8 cellular contexts compared by ENCODE assay signal in genomic region chr19:7595466-7596133, GRCh38. TPM values are rescaled to one million over a fixed set of nuclear protein-coding genes. Genes with fewer than 3 reads are reported as not detected.
DNase-seq lines count a peak whose midpoint lies in the region; ATAC-seq and TF ChIP-seq lines count a peak whose summit lies in the region.

A gene with protein sequence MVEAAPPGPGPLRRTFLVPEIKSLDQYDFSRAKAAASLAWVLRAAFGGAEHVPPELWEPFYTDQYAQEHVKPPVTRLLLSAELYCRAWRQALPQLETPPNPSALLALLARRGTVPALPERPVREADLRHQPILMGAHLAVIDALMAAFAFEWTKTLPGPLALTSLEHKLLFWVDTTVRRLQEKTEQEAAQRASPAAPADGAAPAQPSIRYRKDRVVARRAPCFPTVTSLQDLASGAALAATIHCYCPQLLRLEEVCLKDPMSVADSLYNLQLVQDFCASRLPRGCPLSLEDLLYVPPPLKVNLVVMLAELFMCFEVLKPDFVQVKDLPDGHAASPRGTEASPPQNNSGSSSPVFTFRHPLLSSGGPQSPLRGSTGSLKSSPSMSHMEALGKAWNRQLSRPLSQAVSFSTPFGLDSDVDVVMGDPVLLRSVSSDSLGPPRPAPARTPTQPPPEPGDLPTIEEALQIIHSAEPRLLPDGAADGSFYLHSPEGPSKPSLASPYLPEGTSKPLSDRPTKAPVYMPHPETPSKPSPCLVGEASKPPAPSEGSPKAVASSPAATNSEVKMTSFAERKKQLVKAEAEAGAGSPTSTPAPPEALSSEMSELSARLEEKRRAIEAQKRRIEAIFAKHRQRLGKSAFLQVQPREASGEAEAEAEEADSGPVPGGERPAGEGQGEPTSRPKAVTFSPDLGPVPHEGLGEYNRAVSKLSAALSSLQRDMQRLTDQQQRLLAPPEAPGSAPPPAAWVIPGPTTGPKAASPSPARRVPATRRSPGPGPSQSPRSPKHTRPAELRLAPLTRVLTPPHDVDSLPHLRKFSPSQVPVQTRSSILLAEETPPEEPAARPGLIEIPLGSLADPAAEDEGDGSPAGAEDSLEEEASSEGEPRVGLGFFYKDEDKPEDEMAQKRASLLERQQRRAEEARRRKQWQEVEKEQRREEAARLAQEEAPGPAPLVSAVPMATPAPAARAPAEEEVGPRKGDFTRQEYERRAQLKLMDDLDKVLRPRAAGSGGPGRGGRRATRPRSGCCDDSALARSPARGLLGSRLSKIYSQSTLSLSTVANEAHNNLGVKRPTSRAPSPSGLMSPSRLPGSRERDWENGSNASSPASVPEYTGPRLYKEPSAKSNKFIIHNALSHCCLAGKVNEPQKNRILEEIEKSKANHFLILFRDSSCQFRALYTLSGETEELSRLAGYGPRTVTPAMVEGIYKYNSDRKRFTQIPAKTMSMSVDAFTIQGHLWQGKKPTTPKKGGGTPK (plus strand): TSS chr19:7595863. CDS start chr19:7596003, 140 bp downstream.

- peak within 1 kb of the TSS; percentile 30 for H3K4me3 Mint-ChIP-seq in T-helper 1 cell treated with Interleukin-12 subunit alpha and Interleukin-12 subunit beta and Interleukin-4 antibody, amounts not matched to agents 30 μg/mL and 1 μg/mL, for 36 hours
- peak within 1 kb of the TSS; percentile 76 to 86 for H3K4me3 Mint-ChIP-seq in stimulated activated naive CD8-positive, alpha-beta T cell treated with anti-CD3 and anti-CD28 coated beads, Interleukin-15, amount 100 ng/mL, for 72 hours

- peak; percentile 90 for ATAC-seq in stimulated activated naive CD8-positive, alpha-beta T cell treated with anti-CD3 and anti-CD28 coated beads, Interleukin-15, amount 100 ng/mL, for 72 hours
- ATAC-seq in GM18511 (IDR thresholded peaks at IDR 0.05; ENCODE audit: unreplicated experiment) = no peak

- H2AK5ac ChIP-seq in mesenchymal stem cell (ENCODE audit: low read length, severe bottlenecking) = no peak within 1 kb of the TSS

- 1% methylated on average over 35 of the region's 78 CpGs for WGBS in mesenchymal stem cell

- H3K79me1 ChIP-seq in mesenchymal stem cell (replicated peaks; ENCODE audit: low read length, poor library complexity, severe bottlenecking) = no peaks in the 10 kb centered on the region

- peak within 1 kb of the TSS; percentile 92 for H3K4me2 ChIP-seq in mesenchymal stem cell (ENCODE audit: low read length, poor library complexity, severe bottlenecking)

- no peak within 1 kb of the TSS for H4K8ac ChIP-seq in mesenchymal stem cell (ENCODE audit: low read length)

- DNase-seq in GM10248 (ENCODE audit: extremely low spot score) (peak; percentile 79), NAMALWA (ENCODE audit: low spot score) (peak; percentile 75), colonic mucosa (peak; percentile 66), mesenchymal stem cell (no peak), EL (no peak)
- peak; percentile 37 to 55 for DNase-seq in stimulated activated naive CD8-positive, alpha-beta T cell treated with anti-CD3 and anti-CD28 coated beads, Interleukin-15, amount 100 ng/mL, for 72 hours

- no peak for TF ChIP-seq CTCF in GM10248 (IDR thresholded peaks at IDR 0.05; ENCODE audit: control extremely low read depth, extremely low read depth, low read depth, missing control alignments)
- no peak for TF ChIP-seq CTCF in colonic mucosa (IDR thresholded peaks at IDR 0.05)

- no peak within 1 kb of the TSS for H3K14ac ChIP-seq in mesenchymal stem cell (ENCODE audit: low read length in 2 of 2)

- H3K4ac ChIP-seq in mesenchymal stem cell (ENCODE audit: low read depth in 1 of 2, low read length in 2 of 2) = no peak within 1 kb of the TSS

- POLR2A ChIA-PET in GM10248 (lab: Yijun Ruan, JAX) = interaction anchor here (0.6 kb wide), 1 partner anchor 13 kb away, joined by 4 read pairs; no protein-coding TSS in a partner anchor

- H2BK15ac ChIP-seq in mesenchymal stem cell (ENCODE audit: low read depth, poor library complexity, severe bottlenecking) = no peak within 1 kb of the TSS

- H3K27ac ChIP-seq in colonic mucosa (no peak within 1 kb of the TSS), mesenchymal stem cell (ENCODE audit: low read length, poor library complexity, severe bottlenecking) (no peak within 1 kb of the TSS)

- H2BK120ac ChIP-seq in mesenchymal stem cell (ENCODE audit: low read depth, low read length) = no peak within 1 kb of the TSS

- H3K27ac Mint-ChIP-seq in T-helper 1 cell treated with Interleukin-12 subunit alpha and Interleukin-12 subunit beta and Interleukin-4 antibody, amounts not matched to agents 30 μg/mL and 1 μg/mL, for 36 hours = no peak within 1 kb of the TSS
- H3K27ac Mint-ChIP-seq in stimulated activated naive CD8-positive, alpha-beta T cell treated with anti-CD3 and anti-CD28 coated beads, Interleukin-15, amount 100 ng/mL, for 72 hours = peak within 1 kb of the TSS in 1 of 2 donors; percentile 31

- H2BK12ac ChIP-seq in mesenchymal stem cell (ENCODE audit: low read length in 2 of 2) = no peak within 1 kb of the TSS

- no peak within 1 kb of the TSS for H4K91ac ChIP-seq in mesenchymal stem cell (ENCODE audit: low read length)

- H3K9ac ChIP-seq in colonic mucosa (ENCODE audit: low read depth in 2 of 2, low read length in 2 of 2) = peak within 1 kb of the TSS; percentile 44 to 68
- H3K9ac ChIP-seq in mesenchymal stem cell (ENCODE audit: low read length) = no peak within 1 kb of the TSS

- H3K36me3 ChIP-seq in colonic mucosa (no peaks in the 10 kb centered on the region), mesenchymal stem cell (ENCODE audit: control insufficient read depth in 1 of 2, insufficient read depth in 2 of 2, low read depth in 1 of 2, low read length in 2 of 2) (no peaks in the 10 kb centered on the region)

- CTCF ChIA-PET in GM10248 (lab: Yijun Ruan, JAX) = interaction anchor here (0.6 to 2.1 kb wide), 2 partner anchors 27 to 127 kb away, joined by 3 to 13 read pairs; no protein-coding TSS in a partner anchor

- peaks cover 42% of the 10 kb centered on the region for H3K27me3 Mint-ChIP-seq in T-helper 1 cell treated with Interleukin-12 subunit alpha and Interleukin-12 subunit beta and Interleukin-4 antibody, amounts not matched to agents 30 μg/mL and 1 μg/mL, for 36 hours (ENCODE audit: low read depth)
- H3K27me3 Mint-ChIP-seq in stimulated activated naive CD8-positive, alpha-beta T cell treated with anti-CD3 and anti-CD28 coated beads, Interleukin-15, amount 100 ng/mL, for 72 hours = peaks cover 61% of the 10 kb centered on the region

- no peak within 1 kb of the TSS for H2BK5ac ChIP-seq in mesenchymal stem cell (ENCODE audit: low read depth, low read length, poor library complexity, severe bottlenecking)

- H2AFZ ChIP-seq in mesenchymal stem cell (ENCODE audit: low read depth, low read length) = no peak within 1 kb of the TSS

- no peak within 1 kb of the TSS for H3K18ac ChIP-seq in mesenchymal stem cell (ENCODE audit: low read depth in 1 of 2, low read length in 2 of 2)

- H3K9me3 ChIP-seq in colonic mucosa (no peaks in the 10 kb centered on the region), mesenchymal stem cell (ENCODE audit: control insufficient read depth, low read length) (no peaks in the 10 kb centered on the region)

- no peaks in the 10 kb centered on the region for H3K36me3 Mint-ChIP-seq in T-helper 1 cell treated with Interleukin-12 subunit alpha and Interleukin-12 subunit beta and Interleukin-4 antibody, amounts not matched to agents 30 μg/mL and 1 μg/mL, for 36 hours (ENCODE audit: low read depth)

- H3K27me3 ChIP-seq in colonic mucosa (peaks cover 9% of the 10 kb centered on the region), mesenchymal stem cell (ENCODE audit: control insufficient read depth in 1 of 2, insufficient read depth in 1 of 2, low read length in 2 of 2) (peaks cover 37 to 55% of the 10 kb centered on the region in 2 experiments)

- no peaks in the 10 kb centered on the region for H3K9me3 Mint-ChIP-seq in T-helper 1 cell treated with Interleukin-12 subunit alpha and Interleukin-12 subunit beta and Interleukin-4 antibody, amounts not matched to agents 30 μg/mL and 1 μg/mL, for 36 hours
- H3K9me3 Mint-ChIP-seq in stimulated activated naive CD8-positive, alpha-beta T cell treated with anti-CD3 and anti-CD28 coated beads, Interleukin-15, amount 100 ng/mL, for 72 hours = peaks cover 0 to 1% of the 10 kb centered on the region in 2 donors

- peak within 1 kb of the TSS in 1 of 2 experiments; percentile 29 for H3K23ac ChIP-seq in mesenchymal stem cell (ENCODE audit: low read length in 2 of 2)

- H3K4me1 ChIP-seq in colonic mucosa = no peaks in the 10 kb centered on the region
- H3K4me1 ChIP-seq in mesenchymal stem cell (ENCODE audit: control insufficient read depth, insufficient read depth, low read depth, low read length) = peaks cover 11% of the 10 kb centered on the region

- peaks cover 3% of the 10 kb centered on the region for H3K4me1 Mint-ChIP-seq in T-helper 1 cell treated with Interleukin-12 subunit alpha and Interleukin-12 subunit beta and Interleukin-4 antibody, amounts not matched to agents 30 μg/mL and 1 μg/mL, for 36 hours (ENCODE audit: low read depth)
- peaks cover 15% of the 10 kb centered on the region for H3K4me1 Mint-ChIP-seq in stimulated activated naive CD8-positive, alpha-beta T cell treated with anti-CD3 and anti-CD28 coated beads, Interleukin-15, amount 100 ng/mL, for 72 hours

- intact Hi-C loops in colonic mucosa (cut with DNase I) = no loop called here

- H3K4me3 ChIP-seq in colonic mucosa (peak within 1 kb of the TSS; percentile 65), mesenchymal stem cell (ENCODE audit: insufficient read depth in 1 of 2, low read depth in 1 of 2, low read length in 2 of 2) (peak within 1 kb of the TSS in 1 of 2 experiments; percentile 62)

RNA-seq across cellular contexts. Expression of the gene that starts here (rescaled TPM):
- total RNA-seq in colonic mucosa = 10 to 100 TPM; 41.1 to 55.4 TPM
- 0.03 TPM for polyA plus RNA-seq in mesenchymal stem cell (2013, experiment 1 of 2)
- 0.01 TPM for polyA plus RNA-seq in mesenchymal stem cell (2013, experiment 2 of 2)

Comparison
In these comparisons a context has a peak if more than half of its experiments do, and no peak if none do; other contexts are left out.
1. DNase-seq: peak in GM10248 (single experiment), NAMALWA (single experiment), colonic mucosa (single experiment) and stimulated activated naive CD8-positive, alpha-beta T cell treated with anti-CD3 and anti-CD28 coated beads, Interleukin-15, amount 100 ng/mL, for 72 hours (2 of 2); none in mesenchymal stem cell (single experiment) and EL (single experiment).